18 cellular contexts compared by ENCODE assay signal in the genomic region with DNA sequence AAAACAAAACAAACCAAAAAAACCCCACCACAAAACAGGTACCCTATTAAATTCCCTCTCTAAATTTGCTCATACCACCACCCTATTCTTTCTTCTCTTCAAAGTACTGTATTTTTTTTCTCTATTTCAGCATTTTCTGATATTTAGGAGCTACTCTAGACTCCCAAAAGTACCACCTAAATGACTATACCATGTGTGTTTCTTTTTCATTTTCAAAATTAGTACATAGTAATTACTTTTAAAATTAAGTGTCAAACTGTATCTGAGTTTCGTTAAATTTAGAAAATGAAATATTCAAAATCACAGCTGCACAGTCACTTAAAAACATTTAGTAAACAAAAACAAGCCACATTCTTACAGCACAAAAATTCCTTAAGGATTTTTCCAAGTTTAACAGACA.
A peak's percentile ranks its signal among the peaks of the same experiment; 100 is the strongest.
DNase-seq lines count a peak whose midpoint lies in the region; ATAC-seq, FAIRE-seq and TF ChIP-seq lines count a peak whose summit lies in the region.
"Had no signal": no experiment of that assay in that cellular context is flagged by ENCODE, and none has a peak within 500 bp of the region (broad histone marks: within the 10 kb centered on the region; RNA-seq: fewer than 3 reads in every experiment).

No MANE protein-coding gene starts in this region.

- BruUV-seq in HepG2 (replicated peaks; lab: Mats Ljungman, UMichigan), result no TSS peak

- H3K27me3 Mint-ChIP-seq in CD4-positive, CD25-positive, alpha-beta regulatory T cell, result no peaks in the 10 kb centered on the region
- no peaks in the 10 kb centered on the region for H3K27me3 Mint-ChIP-seq in chondrocyte (ENCODE audit: low read depth)

- FAIRE-seq in HepG2 (lab: Jason Lieb, UNC), result no peak
- FAIRE-seq in GM12892 (lab: Jason Lieb, UNC), result no peak
- FAIRE-seq: HTR-8/SVneo had no signal

- H3K36me3 ChIP-seq in CD4-positive, CD25-positive, alpha-beta regulatory T cell (ENCODE audit: control insufficient read depth, insufficient read depth, low read length), result peaks cover 2% of the 10 kb centered on the region
- no peaks in the 10 kb centered on the region for H3K36me3 ChIP-seq in HepG2 (replicated peaks in 1 of 2; ENCODE audit: control insufficient read depth in 1 of 2, insufficient read depth in 2 of 2, low read length in 2 of 2)

- DNase-seq in CD4-positive, CD25-positive, alpha-beta regulatory T cell, result no peak
- DNase-seq in chondrocyte (ENCODE audit: low spot score) (no peak), NCI-H1092 (lab: John Stamatoyannopoulos, UW) (no peak), HepG2 (ENCODE audit: low spot score) (no peak), GM12892 (ENCODE audit: insufficient read length) (no peak)
- no peak for DNase-seq in activated CD8-positive, alpha-beta memory T cell treated with anti-CD3 and anti-CD28 coated beads, Interleukin-2, amount 50 U/mL, for 4 hours
- DNase-seq: C1 segment of cervical spinal cord, GF-D8, NCI-H1417, NCI-H187 treated with DMSO at 0.1 percent for 48 hours, NCI-H446, NCI-H69, OCI-M1, SHP77 treated with DMSO at 0.1 percent for 48 hours had no signal

- intact Hi-C loops in HepG2 (cut with micrococcal nuclease; ENCODE audit: unreplicated experiment), result no loop called here

- no peak overlapping the region for H3K4me3 ChIP-seq in CD4-positive, CD25-positive, alpha-beta regulatory T cell (ENCODE audit: low read depth, low read length)
- H3K4me3 ChIP-seq in HepG2 (replicated peaks in 1 of 3; ENCODE audit: insufficient read depth in 1 of 3, low read depth in 2 of 3, low read length in 3 of 3), result no peak overlapping the region

- CTCF ChIA-PET in HepG2 (lab: Yijun Ruan, JAX; ENCODE audit: low intra/inter-chr PET ratio, low total read pairs), result no interaction called here

- no peak overlapping the region for H3K27ac ChIP-seq in CD4-positive, CD25-positive, alpha-beta regulatory T cell (ENCODE audit: insufficient read depth, low read length, poor library complexity, severe bottlenecking)
- H3K27ac ChIP-seq in HepG2 (ENCODE audit: extremely low read length, insufficient read depth, low read length), result no peak overlapping the region
- H3K27ac ChIP-seq: HL-60 had no signal

- H2AFZ ChIP-seq in HepG2 (ENCODE audit: low read length), result no peak overlapping the region

- no peak overlapping the region for H3K4me3 Mint-ChIP-seq in CD4-positive, CD25-positive, alpha-beta regulatory T cell
- no peak overlapping the region for H3K4me3 Mint-ChIP-seq in chondrocyte (ENCODE audit: unreplicated experiment)

- no peak for TF ChIP-seq CTCF in chondrocyte (IDR thresholded peaks at IDR 0.05)
- TF ChIP-seq CTCF in HepG2 (CRISPR knock-in tag; IDR thresholded peaks at IDR 0.05), result no peak

- H3K36me3 Mint-ChIP-seq in CD4-positive, CD25-positive, alpha-beta regulatory T cell, result peaks cover 5% of the 10 kb centered on the region
- no peaks in the 10 kb centered on the region for H3K36me3 Mint-ChIP-seq in chondrocyte (ENCODE audit: low read depth)

- WGBS in HepG2 (ENCODE audit: low lambda C conversion rate), result 96% methylated on average over 1 of the region's 1 CpG

- H3K4me1 Mint-ChIP-seq in CD4-positive, CD25-positive, alpha-beta regulatory T cell, result peaks cover 15 to 34% (median 30%) of the 10 kb centered on the region in 4 donors
- peaks cover 9% of the 10 kb centered on the region for H3K4me1 Mint-ChIP-seq in chondrocyte (ENCODE audit: low read depth)

- TF ChIP-seq POLR2A in HepG2 (IDR thresholded peaks at IDR 0.05; ENCODE audit: insufficient read depth in 1 of 2, low read depth in 2 of 2, low read length in 2 of 2) (no peak), GM12892 (IDR thresholded peaks at IDR 0.05; ENCODE audit: low read depth, low read length) (no peak)

- H3K27me3 ChIP-seq in CD4-positive, CD25-positive, alpha-beta regulatory T cell (ENCODE audit: control insufficient read depth, insufficient read depth, low read length), result no peaks in the 10 kb centered on the region
- H3K27me3 ChIP-seq in HepG2 (ENCODE audit: control insufficient read depth in 1 of 2, insufficient read depth in 2 of 2, low read length in 2 of 2), result no peaks in the 10 kb centered on the region

- peaks cover 9% of the 10 kb centered on the region for H3K4me1 ChIP-seq in CD4-positive, CD25-positive, alpha-beta regulatory T cell (ENCODE audit: control insufficient read depth, insufficient read depth, low read length, poor library complexity, severe bottlenecking)
- H3K4me1 ChIP-seq in HepG2 (ENCODE audit: insufficient read depth, low read length), result no peaks in the 10 kb centered on the region

- no peaks in the 10 kb centered on the region for H4K20me1 ChIP-seq in HepG2 (ENCODE audit: insufficient read depth, low read length)

- TF ChIP-seq EP300 in HepG2 (IDR thresholded peaks at IDR 0.05; ENCODE audit: low read depth in 2 of 2, low read length in 2 of 2), result no peak
- TF ChIP-seq EP300 in HepG2 (CRISPR knock-in tag; IDR thresholded peaks at IDR 0.05; ENCODE audit: borderline replicate concordance), result no peak

- H3K9me3 ChIP-seq in CD4-positive, CD25-positive, alpha-beta regulatory T cell (ENCODE audit: control insufficient read depth in 2 of 2, low read length in 2 of 2), result no peaks in the 10 kb centered on the region
- H3K9me3 ChIP-seq in HepG2 (ENCODE audit: low read length), result no peaks in the 10 kb centered on the region

- H3K9me3 Mint-ChIP-seq in CD4-positive, CD25-positive, alpha-beta regulatory T cell, result no peaks in the 10 kb centered on the region
- no peaks in the 10 kb centered on the region for H3K9me3 Mint-ChIP-seq in chondrocyte (ENCODE audit: low read depth)

- no peak overlapping the region for H3K4me2 ChIP-seq in HepG2 (ENCODE audit: low read depth, low read length)

- ATAC-seq in CD4-positive, CD25-positive, alpha-beta regulatory T cell (ENCODE audit: low read depth in 2 of 2), result no peak
- ATAC-seq in GM18867 (IDR thresholded peaks at IDR 0.05; ENCODE audit: unreplicated experiment) (peak; percentile 54), HG02588 (IDR thresholded peaks at IDR 0.05; ENCODE audit: unreplicated experiment) (peak; percentile 54), HepG2 (no peak)

- no peaks in the 10 kb centered on the region for H3K79me2 ChIP-seq in HepG2 (ENCODE audit: insufficient read depth, low read length)

- in situ Hi-C loops in HepG2 (cut with HindIII; ENCODE audit: extremely low pct_ligation_motif_present, low pct_unique_long_range_greater_than_20kb), result no loop called here

- no peak overlapping the region for H3K9ac ChIP-seq in HepG2 (ENCODE audit: insufficient read depth, low read depth, low read length)

- POLR2A ChIA-PET in HepG2 (lab: Yijun Ruan, JAX), result no interaction called here

- no peak for TF ChIP-seq RAD21 in HepG2 (CRISPR knock-in tag; IDR thresholded peaks at IDR 0.05)

- H3K27ac Mint-ChIP-seq in CD4-positive, CD25-positive, alpha-beta regulatory T cell, result peak overlapping the region in 2 of 3 donors; percentile 5 to 39
- H3K27ac Mint-ChIP-seq in chondrocyte (ENCODE audit: unreplicated experiment), result peak overlapping the region; percentile 18

TF ChIP-seq in HepG2, 621 proteins besides CTCF, POLR2A, EP300 and RAD21:
- TF ChIP-seq RARG (CRISPR knock-in tag; IDR thresholded peaks at IDR 0.05; ENCODE audit: low read depth) (no peak), ATM (IDR thresholded peaks at IDR 0.05; ENCODE audit: borderline replicate concordance) (no peak), IRF2 (CRISPR knock-in tag; IDR thresholded peaks at IDR 0.05) (no peak)
- TF ChIP-seq, protein P1, sequence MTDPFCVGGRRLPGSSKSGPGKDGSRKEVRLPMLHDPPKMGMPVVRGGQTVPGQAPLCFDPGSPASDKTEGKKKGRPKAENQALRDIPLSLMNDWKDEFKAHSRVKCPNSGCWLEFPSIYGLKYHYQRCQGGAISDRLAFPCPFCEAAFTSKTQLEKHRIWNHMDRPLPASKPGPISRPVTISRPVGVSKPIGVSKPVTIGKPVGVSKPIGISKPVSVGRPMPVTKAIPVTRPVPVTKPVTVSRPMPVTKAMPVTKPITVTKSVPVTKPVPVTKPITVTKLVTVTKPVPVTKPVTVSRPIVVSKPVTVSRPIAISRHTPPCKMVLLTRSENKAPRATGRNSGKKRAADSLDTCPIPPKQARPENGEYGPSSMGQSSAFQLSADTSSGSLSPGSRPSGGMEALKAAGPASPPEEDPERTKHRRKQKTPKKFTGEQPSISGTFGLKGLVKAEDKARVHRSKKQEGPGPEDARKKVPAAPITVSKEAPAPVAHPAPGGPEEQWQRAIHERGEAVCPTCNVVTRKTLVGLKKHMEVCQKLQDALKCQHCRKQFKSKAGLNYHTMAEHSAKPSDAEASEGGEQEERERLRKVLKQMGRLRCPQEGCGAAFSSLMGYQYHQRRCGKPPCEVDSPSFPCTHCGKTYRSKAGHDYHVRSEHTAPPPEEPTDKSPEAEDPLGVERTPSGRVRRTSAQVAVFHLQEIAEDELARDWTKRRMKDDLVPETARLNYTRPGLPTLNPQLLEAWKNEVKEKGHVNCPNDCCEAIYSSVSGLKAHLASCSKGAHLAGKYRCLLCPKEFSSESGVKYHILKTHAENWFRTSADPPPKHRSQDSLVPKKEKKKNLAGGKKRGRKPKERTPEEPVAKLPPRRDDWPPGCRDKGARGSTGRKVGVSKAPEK (CRISPR knock-in tag; IDR thresholded peaks at IDR 0.05; ENCODE audit: borderline replicate concordance), result no peak

Comparison
In these comparisons a context has a peak if more than half of its experiments do, and no peak if none do; other contexts are left out.
1. ATAC-seq: peak in GM18867 (single experiment) and HG02588 (single experiment); none in CD4-positive, CD25-positive, alpha-beta regulatory T cell (0 of 2) and HepG2 (single experiment).